Comparison of ENCODE assay signal across 1 cellular context in the genomic region with DNA sequence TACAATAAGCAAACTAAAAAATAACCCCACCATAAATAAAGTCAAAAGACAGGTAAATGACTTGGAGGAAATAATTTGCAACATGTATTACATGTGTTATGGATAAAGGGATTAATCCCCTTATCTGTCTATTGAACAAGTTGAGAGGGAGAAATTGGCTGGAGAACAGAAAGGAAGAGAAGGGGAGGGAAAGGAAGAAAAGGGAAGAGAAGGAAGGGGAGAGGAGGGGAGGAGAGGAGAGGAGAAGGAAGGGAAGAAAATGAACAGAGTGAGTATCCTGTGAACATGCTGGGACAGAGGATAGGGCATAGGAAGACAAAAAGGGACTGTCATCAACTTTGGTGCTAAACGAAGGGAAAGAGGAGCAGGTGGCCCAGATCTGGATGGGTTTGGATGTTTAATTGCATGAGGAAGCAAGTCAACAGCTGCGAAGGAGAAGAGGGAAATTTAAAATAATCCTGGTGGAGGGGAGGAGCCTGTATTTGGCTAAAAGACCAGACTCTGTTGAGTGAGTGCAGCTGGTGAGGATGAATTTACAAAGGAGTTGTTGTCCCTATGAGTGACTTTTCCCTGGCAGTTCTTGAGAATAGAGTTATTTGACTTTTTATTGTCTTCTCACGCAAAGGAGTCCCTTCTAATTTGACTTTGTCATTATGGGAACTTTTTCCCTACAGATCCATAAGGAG.
TF ChIP-seq lines count a peak whose summit lies in the region.

No MANE protein-coding gene starts in this region.

TF ChIP-seq in IMR-90, 13 proteins besides CTCF, POLR2A, EP300 and RAD21 (continued from another document):
- TF ChIP-seq, protein P1, sequence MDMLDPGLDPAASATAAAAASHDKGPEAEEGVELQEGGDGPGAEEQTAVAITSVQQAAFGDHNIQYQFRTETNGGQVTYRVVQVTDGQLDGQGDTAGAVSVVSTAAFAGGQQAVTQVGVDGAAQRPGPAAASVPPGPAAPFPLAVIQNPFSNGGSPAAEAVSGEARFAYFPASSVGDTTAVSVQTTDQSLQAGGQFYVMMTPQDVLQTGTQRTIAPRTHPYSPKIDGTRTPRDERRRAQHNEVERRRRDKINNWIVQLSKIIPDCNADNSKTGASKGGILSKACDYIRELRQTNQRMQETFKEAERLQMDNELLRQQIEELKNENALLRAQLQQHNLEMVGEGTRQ (IDR thresholded peaks at IDR 0.05; ENCODE audit: low read depth, low read length), result no peak
- TF ChIP-seq FOS (IDR thresholded peaks at IDR 0.05; ENCODE audit: low read depth, low read length) (no peak), CEBPB (IDR thresholded peaks at IDR 0.05; ENCODE audit: low read depth, low read length) (no peak), MAFK (IDR thresholded peaks at IDR 0.05; ENCODE audit: low read depth, low read length) (no peak), SMC3 (IDR thresholded peaks at IDR 0.05; ENCODE audit: low read depth, low read length) (no peak), MAZ (IDR thresholded peaks at IDR 0.05; ENCODE audit: borderline replicate concordance, low read depth, low read length) (no peak), MXI1 (IDR thresholded peaks at IDR 0.05; ENCODE audit: borderline replicate concordance, low read depth, low read length) (no peak), NFE2L2 (IDR thresholded peaks at IDR 0.05; ENCODE audit: low read depth, low read length) (no peak), CHD1 (IDR thresholded peaks at IDR 0.05; ENCODE audit: low read depth, low read length) (no peak), RFX5 (IDR thresholded peaks at IDR 0.05; ENCODE audit: low read depth, low read length) (no peak), RCOR1 (IDR thresholded peaks at IDR 0.05; ENCODE audit: insufficient replicate concordance, low read length) (no peak), ELK1 (IDR thresholded peaks at IDR 0.05; ENCODE audit: borderline replicate concordance, low read depth, low read length) (no peak)
